In the genomic region with DNA sequence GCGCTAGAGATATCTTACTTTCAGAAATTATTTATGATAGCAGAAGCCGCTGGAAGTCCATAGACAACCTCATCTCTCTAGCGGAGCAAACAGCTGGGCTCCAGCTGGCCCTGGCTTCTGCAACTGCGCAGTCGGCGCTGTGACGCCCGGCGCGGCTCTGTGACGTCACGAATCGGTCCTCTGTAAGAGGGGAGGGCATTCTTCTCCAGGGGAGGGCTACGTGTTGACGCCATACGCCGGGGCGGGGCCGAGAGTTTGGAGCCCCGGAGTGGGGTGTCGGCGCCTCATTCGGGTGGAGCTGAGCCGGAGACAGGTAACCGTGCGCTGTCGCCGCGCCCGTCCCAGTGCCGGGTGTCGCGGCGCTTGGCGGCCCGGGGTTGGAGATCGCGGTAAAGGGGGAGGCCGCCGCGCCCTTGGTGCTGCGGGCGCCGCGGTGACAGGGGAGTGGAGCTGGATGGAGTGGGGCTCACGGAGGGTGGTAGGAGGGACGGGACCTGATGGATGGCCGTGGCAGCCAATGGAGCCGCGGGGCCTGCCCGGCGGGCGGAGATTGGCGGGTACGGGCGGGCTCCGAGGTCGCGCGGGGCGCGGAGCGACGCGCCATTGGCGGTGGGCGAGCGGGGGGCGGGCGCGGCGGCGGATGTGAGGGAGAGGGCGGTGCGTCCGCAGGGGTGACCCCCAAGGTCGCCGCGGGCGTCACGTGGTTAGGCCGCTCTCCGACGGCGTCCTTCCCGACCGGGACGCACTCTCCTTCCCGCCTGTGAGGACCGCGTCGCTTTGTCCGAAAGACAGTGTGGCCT, we compare ENCODE assay signal across 8 cellular contexts. TPM values are rescaled to one million over a fixed set of nuclear protein-coding genes. Genes with fewer than 3 reads are reported as not detected.
DNase-seq lines count a peak whose midpoint lies in the region; ATAC-seq and TF ChIP-seq lines count a peak whose summit lies in the region.

A gene (plus strand): TSS at position 287 of the 800 bp plus-strand sequence. CDS start 17,717 bp downstream, outside the sequence.

- H3K4me3 Mint-ChIP-seq in activated B cell treated with CpG ODN at 0.5 μM for 24 hours (peak within 1 kb of the TSS; percentile 98), immature natural killer cell (peak within 1 kb of the TSS; percentile 97 to 99 (median 98))

- in situ Hi-C loops in GM18951 (cut with MboI; ENCODE audit: low sequenced_read_pairs, unreplicated experiment), result no loop called here

- H3K9me3 Mint-ChIP-seq in activated B cell treated with CpG ODN at 0.5 μM for 24 hours (no peaks in the 10 kb centered on the region), immature natural killer cell (no peaks in the 10 kb centered on the region)

- peaks cover 26 to 63% (median 48%) of the 10 kb centered on the region in 6 donors for H3K4me1 ChIP-seq in spleen

- TF ChIP-seq CTCF in activated B cell treated with CpG ODN at 0.5 μM for 24 hours (IDR thresholded peaks at IDR 0.05) (no peak), spleen (IDR thresholded peaks at IDR 0.05 in 8 of 11, conservative IDR thresholded peaks at IDR 0.05 in 3 of 11) (peak in 2 of 11 experiments; percentile 5 to 20)

- peak within 1 kb of the TSS; percentile 58 to 86 (median 68) for H3K4me3 ChIP-seq in spleen

- 0 to 1% (median 0%) methylated on average over 41 to 93 of the region's 93 CpGs for WGBS in spleen, 5 donors

- CTCF ChIA-PET in activated B cell treated with CpG ODN at 0.5 μM for 24 hours (lab: Charles Lee), result interaction anchor here (0.6 to 2.1 kb wide), 5 partner anchors 32 to 417 kb away, joined by 3 to 10 read pairs (median 4); a partner anchor contains a TSS

- H3K27me3 ChIP-seq in spleen (replicated peaks in 1 of 7), result no peaks in the 10 kb centered on the region

- peak within 1 kb of the TSS; percentile 100 for H3K27ac ChIP-seq in caudate nucleus (ENCODE audit: low read depth, low read length)
- peak within 1 kb of the TSS; percentile 97 to 100 (median 99) for H3K27ac ChIP-seq in spleen

- H3K36me3 ChIP-seq in spleen, result peaks cover 0 to 12% (median 0%) of the 10 kb centered on the region in 6 donors

- H3K27ac Mint-ChIP-seq in activated B cell treated with CpG ODN at 0.5 μM for 24 hours, result peak within 1 kb of the TSS; percentile 98
- peak within 1 kb of the TSS; percentile 98 to 100 (median 98) for H3K27ac Mint-ChIP-seq in immature natural killer cell

- TF ChIP-seq POLR2A in GM18951 (IDR thresholded peaks at IDR 0.05; ENCODE audit: extremely low read depth, insufficient read depth, insufficient read length), result peak; percentile 98
- TF ChIP-seq POLR2A in spleen (IDR thresholded peaks at IDR 0.05), result peak in 2 of 3 donors; percentile 16 to 77

- peaks cover 12% of the 10 kb centered on the region for H3K36me3 Mint-ChIP-seq in activated B cell treated with CpG ODN at 0.5 μM for 24 hours (ENCODE audit: low read depth)
- no peaks in the 10 kb centered on the region for H3K36me3 Mint-ChIP-seq in immature natural killer cell

- H3K27me3 Mint-ChIP-seq in activated B cell treated with CpG ODN at 0.5 μM for 24 hours, result no peaks in the 10 kb centered on the region
- H3K27me3 Mint-ChIP-seq in immature natural killer cell (ENCODE audit: low read depth in 3 of 3), result peaks cover 13 to 21% (median 15%) of the 10 kb centered on the region in 3 donors

- DNase-seq in AG08395 (ENCODE audit: low spot score) (peak; percentile 99), NCI-H345 (lab: John Stamatoyannopoulos, UW) (peak; percentile 99), activated B cell treated with CpG ODN at 0.5 μM for 24 hours (peak; percentile 100), caudate nucleus (lab: John Stamatoyannopoulos, UW) (peak; percentile 75 to 100 (median 98)), immature natural killer cell (peak; percentile 99 to 100 (median 100)), spleen (peak; percentile 100)

- H3K4me1 Mint-ChIP-seq in activated B cell treated with CpG ODN at 0.5 μM for 24 hours, result peaks cover 45% of the 10 kb centered on the region
- H3K4me1 Mint-ChIP-seq in immature natural killer cell, result peaks cover 38 to 46% of the 10 kb centered on the region in 2 donors

- no peaks in the 10 kb centered on the region for H3K9me3 ChIP-seq in spleen

- ATAC-seq in HG03196 (IDR thresholded peaks at IDR 0.05; ENCODE audit: unreplicated experiment), result peak; percentile 94
- peak; percentile 94 for ATAC-seq in activated B cell treated with CpG ODN at 0.5 μM for 24 hours (ENCODE audit: low read depth)

- POLR2A ChIA-PET in activated B cell treated with CpG ODN at 0.5 μM for 24 hours (lab: Charles Lee), result interaction anchor here (0.5 to 10.2 kb wide), 42 partner anchors 10 to 562 kb away, joined by 3 to 257 read pairs (median 4); a partner anchor contains a TSS

- intact Hi-C loops in activated B cell treated with CpG ODN at 0.5 μM for 24 hours (cut with micrococcal nuclease) (loop anchor here (1.0 to 2.0 kb wide), 11 partner anchors 16 to 505 kb away; a partner anchor contains a TSS), spleen (cut with DNase I; ENCODE audit: low total_unique reads) (loop anchor here (10.0 kb wide), 1 partner anchor 138 kb away; a partner anchor contains a TSS)

RNA-seq across cellular contexts. Expression of the gene that starts here (rescaled TPM):
- total RNA-seq in activated B cell treated with CpG ODN at 0.5 μM for 24 hours, result 79.5 and 81.7 TPM in 2 replicates
- polyA plus RNA-seq in immature natural killer cell, result 10 to 100 TPM; 24.3 to 44.4 (median 32.8) TPM
- 100 to 1,000 TPM in 2 of 7 donors, 10 to 100 TPM in 5; 78.2 to 120 (median 91.6) TPM for total RNA-seq in spleen
- 10 to 100 TPM; 15.7 to 32.3 (median 15.9) TPM for polyA plus RNA-seq in spleen

Comparison
In these comparisons a context has a peak if more than half of its experiments do, and no peak if none do; other contexts are left out.
1. Peak in every context shown above with its lines: DNase-seq, ATAC-seq, H3K4me3 ChIP-seq and H3K27ac ChIP-seq.